ENCODE assay signal across 9 cellular contexts in genomic region chr11:58905716-58906547, GRCh38. TPM values are rescaled to one million over a fixed set of nuclear protein-coding genes. Genes with fewer than 3 reads are reported as not detected.
DNase-seq lines count a peak whose midpoint lies in the region; ATAC-seq, FAIRE-seq and TF ChIP-seq lines count a peak whose summit lies in the region.
"Had no signal": no experiment of that assay in that cellular context is flagged by ENCODE, and none has a peak within 500 bp of the region (broad histone marks: within the 10 kb centered on the region; RNA-seq: fewer than 3 reads in every experiment).

No MANE protein-coding gene starts in this region.

- H3K4me1 Mint-ChIP-seq in activated CD8-positive, alpha-beta T cell treated with anti-CD3 and anti-CD28 coated beads for 36 hours (ENCODE audit: low read depth) = no peaks in the 10 kb centered on the region
- no peaks in the 10 kb centered on the region for H3K4me1 Mint-ChIP-seq in activated CD4-positive, alpha-beta memory T cell treated with anti-CD3 and anti-CD28 coated beads, Interleukin-2, amount 10 ng/mL, durations not matched to agents 7 days and 5 days

- ATAC-seq in activated CD8-positive, alpha-beta T cell treated with anti-CD3 and anti-CD28 coated beads for 36 hours = no peak
- no peak for ATAC-seq in GM21528 (IDR thresholded peaks at IDR 0.05; ENCODE audit: low FRiP score, unreplicated experiment)

- no peak for TF ChIP-seq CTCF in liver (IDR thresholded peaks at IDR 0.05; ENCODE audit: low read depth, low read length, missing input control)
- TF ChIP-seq CTCF in activated CD8-positive, alpha-beta T cell treated with anti-CD3 and anti-CD28 coated beads for 36 hours (IDR thresholded peaks at IDR 0.05) = no peak

- POLR2A ChIA-PET in activated CD8-positive, alpha-beta T cell treated with anti-CD3 and anti-CD28 coated beads for 36 hours (lab: Charles Lee) = no interaction called here
- POLR2A ChIA-PET in activated CD4-positive, alpha-beta memory T cell treated with anti-CD3 and anti-CD28 coated beads, Interleukin-2, amount 10 ng/mL, durations not matched to agents 7 days and 5 days (lab: Charles Lee) = no interaction called here

- H3K36me3 ChIP-seq in liver (ENCODE audit: control insufficient read depth in 4 of 4, insufficient read depth in 3 of 4, low read depth in 1 of 4, low read length in 3 of 4) = no peaks in the 10 kb centered on the region

- peak overlapping the region in 1 of 3 donors; percentile 10 for H3K4me3 ChIP-seq in liver (ENCODE audit: low read depth in 1 of 3, low read length in 3 of 3)

- no peak overlapping the region for H3K9ac ChIP-seq in liver (ENCODE audit: low read depth in 1 of 2, low read length in 2 of 2)

- H3K36me3 Mint-ChIP-seq in activated CD8-positive, alpha-beta T cell treated with anti-CD3 and anti-CD28 coated beads for 36 hours (ENCODE audit: low read depth) = no peaks in the 10 kb centered on the region
- no peaks in the 10 kb centered on the region for H3K36me3 Mint-ChIP-seq in activated CD4-positive, alpha-beta memory T cell treated with anti-CD3 and anti-CD28 coated beads, Interleukin-2, amount 10 ng/mL, durations not matched to agents 7 days and 5 days (ENCODE audit: low read depth)

- intact Hi-C loops in activated CD8-positive, alpha-beta T cell treated with anti-CD3 and anti-CD28 coated beads for 36 hours (cut with micrococcal nuclease) = no loop called here

- peak; percentile 87 for DNase-seq in COLO668 (lab: John Stamatoyannopoulos, UW; ENCODE audit: unreplicated experiment)
- DNase-seq in NCI-H2029 (lab: John Stamatoyannopoulos, UW) = peak; percentile 63
- DNase-seq in dedifferentiated amniotic fluid mesenchymal stem cell (ENCODE audit: extremely low spot score) = peak; percentile 73
- peak; percentile 90 for DNase-seq in urothelium cell line (ENCODE audit: low spot score)
- no peak for DNase-seq in activated CD8-positive, alpha-beta T cell treated with anti-CD3 and anti-CD28 coated beads for 36 hours
- no peak for DNase-seq in activated CD4-positive, alpha-beta memory T cell treated with anti-CD3 and anti-CD28 coated beads, Interleukin-2, amount 10 ng/mL, durations not matched to agents 7 days and 5 days

- no peaks in the 10 kb centered on the region for H3K9me3 ChIP-seq in liver (ENCODE audit: control insufficient read depth in 4 of 4, low read length in 3 of 4)

- H3K27me3 Mint-ChIP-seq in activated CD8-positive, alpha-beta T cell treated with anti-CD3 and anti-CD28 coated beads for 36 hours = peaks cover 67% of the 10 kb centered on the region
- H3K27me3 Mint-ChIP-seq in activated CD4-positive, alpha-beta memory T cell treated with anti-CD3 and anti-CD28 coated beads, Interleukin-2, amount 10 ng/mL, durations not matched to agents 7 days and 5 days = peaks cover 49% of the 10 kb centered on the region

- no peak for TF ChIP-seq RAD21 in liver (IDR thresholded peaks at IDR 0.05)

- H3K27me3 ChIP-seq in liver (ENCODE audit: control insufficient read depth in 4 of 4, insufficient read depth in 4 of 4, low read length in 3 of 4) = peaks cover 0 to 3% (median 0%) of the 10 kb centered on the region in 4 donors

- H3K4me1 ChIP-seq in liver (ENCODE audit: control insufficient read depth in 4 of 4, insufficient read depth in 4 of 4, low read length in 3 of 4) = peaks cover 2 to 13% (median 5%) of the 10 kb centered on the region in 4 donors

- FAIRE-seq in urothelium cell line (lab: Jason Lieb, UNC) = no peak

- CTCF ChIA-PET in activated CD8-positive, alpha-beta T cell treated with anti-CD3 and anti-CD28 coated beads for 36 hours (lab: Charles Lee) = interaction anchor here (1.2 to 2.0 kb wide), 3 partner anchors 13 to 23 kb away, joined by 3 to 5 read pairs (median 4); no protein-coding TSS in a partner anchor
- CTCF ChIA-PET in activated CD4-positive, alpha-beta memory T cell treated with anti-CD3 and anti-CD28 coated beads, Interleukin-2, amount 10 ng/mL, durations not matched to agents 7 days and 5 days (lab: Charles Lee) = no interaction called here

- H3K4me3 Mint-ChIP-seq in activated CD8-positive, alpha-beta T cell treated with anti-CD3 and anti-CD28 coated beads for 36 hours = no peak overlapping the region
- H3K4me3 Mint-ChIP-seq in activated CD4-positive, alpha-beta memory T cell treated with anti-CD3 and anti-CD28 coated beads, Interleukin-2, amount 10 ng/mL, durations not matched to agents 7 days and 5 days = no peak overlapping the region

- H3K27ac ChIP-seq in liver (ENCODE audit: low read depth in 1 of 2, low read length in 2 of 2) = no peak overlapping the region

- H3K9me3 Mint-ChIP-seq in activated CD8-positive, alpha-beta T cell treated with anti-CD3 and anti-CD28 coated beads for 36 hours = no peaks in the 10 kb centered on the region
- no peaks in the 10 kb centered on the region for H3K9me3 Mint-ChIP-seq in activated CD4-positive, alpha-beta memory T cell treated with anti-CD3 and anti-CD28 coated beads, Interleukin-2, amount 10 ng/mL, durations not matched to agents 7 days and 5 days

- WGBS in liver = 13% methylated on average over 34 of the region's 34 CpGs

- H3K27ac Mint-ChIP-seq in activated CD8-positive, alpha-beta T cell treated with anti-CD3 and anti-CD28 coated beads for 36 hours = no peak overlapping the region
- H3K27ac Mint-ChIP-seq in activated CD4-positive, alpha-beta memory T cell treated with anti-CD3 and anti-CD28 coated beads, Interleukin-2, amount 10 ng/mL, durations not matched to agents 7 days and 5 days = no peak overlapping the region
- H3K27ac Mint-ChIP-seq: dendritic cell treated with granulocyte-macrophage colony-stimulating factor and Interleukin-4, amounts not matched to agents 40 ng/mL and 50 ng/mL, for 4 days had no signal

TF ChIP-seq in liver, 16 proteins besides CTCF, POLR2A, EP300 and RAD21:
- no peak for TF ChIP-seq TAF1 (conservative IDR thresholded peaks at IDR 0.05)
- peak; percentile 70 for TF ChIP-seq SP1 (IDR thresholded peaks at IDR 0.05)
- TF ChIP-seq MAX (IDR thresholded peaks at IDR 0.05) = no peak

RNA-seq across cellular contexts. Expression of gene GLYATL1, which starts 33.4 kb away (rescaled TPM):
- 100 to 1,000 TPM in 1 of 2 donors, 10 to 100 TPM in 1; 64.9 to 622 TPM for total RNA-seq in liver
- polyA plus RNA-seq in liver = 100 to 1,000 TPM; 246 to 248 TPM
- total RNA-seq in activated CD8-positive, alpha-beta T cell treated with anti-CD3 and anti-CD28 coated beads for 36 hours = under 1 TPM in 1 of 2 experiments, not detected in 1; 0.18 TPM
- total RNA-seq in activated CD4-positive, alpha-beta memory T cell treated with anti-CD3 and anti-CD28 coated beads, Interleukin-2, amount 10 ng/mL, durations not matched to agents 7 days and 5 days = not detected

Comparison
In these comparisons a context has a peak if more than half of its experiments do, and no peak if none do; other contexts are left out.
1. DNase-seq: peak in COLO668 (single experiment), NCI-H2029 (single experiment), dedifferentiated amniotic fluid mesenchymal stem cell (single experiment) and urothelium cell line (single experiment); none in activated CD8-positive, alpha-beta T cell treated with anti-CD3 and anti-CD28 coated beads for 36 hours (single experiment) and activated CD4-positive, alpha-beta memory T cell treated with anti-CD3 and anti-CD28 coated beads, Interleukin-2, amount 10 ng/mL, durations not matched to agents 7 days and 5 days (single experiment).
2. RNA of gene GLYATL1, which starts 33.4 kb away (total RNA-seq): 64.9 to 622 TPM in liver; 0.18 TPM in activated CD8-positive, alpha-beta T cell treated with anti-CD3 and anti-CD28 coated beads for 36 hours and not detected in activated CD4-positive, alpha-beta memory T cell treated with anti-CD3 and anti-CD28 coated beads, Interleukin-2, amount 10 ng/mL, durations not matched to agents 7 days and 5 days; every median in the first group is over 10 times any median in the second.